Comparison of ENCODE assay signal across 1 cellular context in genomic region chr2:48545244-48545643, GRCh38.
TF ChIP-seq lines count a peak whose summit lies in the region.

No MANE protein-coding gene starts in this region.

TF ChIP-seq in K562, 482 proteins besides CTCF, POLR2A, EP300 and RAD21 (continues in another document):
- TF ChIP-seq NRF1 (conservative IDR thresholded peaks at IDR 0.05 in 1 of 2, IDR thresholded peaks at IDR 0.05 in 1 of 2), result peak; percentile 37 to 64; a peak in 3 of 4 replicates
- TF ChIP-seq, protein P1, sequence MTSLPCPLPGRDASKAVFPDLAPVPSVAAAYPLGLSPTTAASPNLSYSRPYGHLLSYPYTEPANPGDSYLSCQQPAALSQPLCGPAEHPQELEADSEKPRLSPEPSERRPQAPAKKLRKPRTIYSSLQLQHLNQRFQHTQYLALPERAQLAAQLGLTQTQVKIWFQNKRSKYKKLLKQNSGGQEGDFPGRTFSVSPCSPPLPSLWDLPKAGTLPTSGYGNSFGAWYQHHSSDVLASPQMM (CRISPR knock-in tag; IDR thresholded peaks at IDR 0.05), result no peak
- no peak for TF ChIP-seq ELF4 (CRISPR knock-in tag; IDR thresholded peaks at IDR 0.05)
- peak; percentile 85 for TF ChIP-seq CTCFL (IDR thresholded peaks at IDR 0.05; ENCODE audit: borderline replicate concordance, insufficient read depth, low read depth, low read length, poor library complexity, severe bottlenecking)
- TF ChIP-seq L3MBTL2 (IDR thresholded peaks at IDR 0.05), result peak; percentile 73
- TF ChIP-seq SMAD4 (CRISPR knock-in tag; conservative IDR thresholded peaks at IDR 0.05), result peak; percentile 80
- peak; percentile 33; the same call in 1 of the 2 replicates for TF ChIP-seq SMARCE1 (IDR thresholded peaks at IDR 0.05)
- no peak for TF ChIP-seq HDAC2 (IDR thresholded peaks at IDR 0.05)
- TF ChIP-seq ETV5 (CRISPR knock-in tag; IDR thresholded peaks at IDR 0.05; ENCODE audit: low read depth), result 0 out of 2 replicates have a peak, but pooled peaks have one; percentile 36
- TF ChIP-seq JUN (IDR thresholded peaks at IDR 0.05; ENCODE audit: borderline replicate concordance, low read depth, low read length), result 0 out of 2 replicates have a peak, but pooled peaks have one; percentile 36
- TF ChIP-seq JUN (CRISPR knock-in tag; IDR thresholded peaks at IDR 0.05; ENCODE audit: borderline replicate concordance), result no peak
- no peak for TF ChIP-seq XRCC4 (IDR thresholded peaks at IDR 0.05; ENCODE audit: extremely low read depth, insufficient read depth, insufficient read length)
- peak; percentile 52; the same call in 1 of the 2 replicates for TF ChIP-seq ZBTB7A (IDR thresholded peaks at IDR 0.05; ENCODE audit: borderline replicate concordance, control insufficient read depth, low read depth, low read length)
- peak in 1 of 2 experiments; percentile 72; a peak in 1 of 3 replicates for TF ChIP-seq CBX3 (IDR thresholded peaks at IDR 0.05; ENCODE audit: borderline replicate concordance in 1 of 2, low read length in 2 of 2)
- TF ChIP-seq JUND (IDR thresholded peaks at IDR 0.05; ENCODE audit: borderline replicate concordance, low read depth, low read length), result peak; percentile 58; the same call in 1 of the 2 replicates
- no peak; the same call in 2 of the 3 replicates for TF ChIP-seq JUND (tag; IDR thresholded peaks at IDR 0.05; ENCODE audit: borderline replicate concordance, low read depth, low read length)
- no peak for TF ChIP-seq AFF4 (CRISPR knock-in tag; IDR thresholded peaks at IDR 0.05)
- TF ChIP-seq CBFB (CRISPR knock-in tag; IDR thresholded peaks at IDR 0.05), result no peak
- TF ChIP-seq, protein P2, sequence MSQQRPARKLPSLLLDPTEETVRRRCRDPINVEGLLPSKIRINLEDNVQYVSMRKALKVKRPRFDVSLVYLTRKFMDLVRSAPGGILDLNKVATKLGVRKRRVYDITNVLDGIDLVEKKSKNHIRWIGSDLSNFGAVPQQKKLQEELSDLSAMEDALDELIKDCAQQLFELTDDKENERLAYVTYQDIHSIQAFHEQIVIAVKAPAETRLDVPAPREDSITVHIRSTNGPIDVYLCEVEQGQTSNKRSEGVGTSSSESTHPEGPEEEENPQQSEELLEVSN (IDR thresholded peaks at IDR 0.05; ENCODE audit: borderline replicate concordance in 1 of 2, extremely low read depth in 1 of 2, insufficient read depth in 1 of 2, insufficient read length in 1 of 2, low read depth in 1 of 2, low read length in 1 of 2, poor library complexity in 1 of 2, severe bottlenecking in 1 of 2), result peak; percentile 47 to 79
- TF ChIP-seq EP400 (IDR thresholded peaks at IDR 0.05), result peak; percentile 40; the same call in 1 of the 2 replicates
- TF ChIP-seq EHMT2 (IDR thresholded peaks at IDR 0.05), result peak; percentile 47; the same call in 1 of the 2 replicates
- TF ChIP-seq MGA (IDR thresholded peaks at IDR 0.05), result peak; percentile 79
- TF ChIP-seq, protein P3, sequence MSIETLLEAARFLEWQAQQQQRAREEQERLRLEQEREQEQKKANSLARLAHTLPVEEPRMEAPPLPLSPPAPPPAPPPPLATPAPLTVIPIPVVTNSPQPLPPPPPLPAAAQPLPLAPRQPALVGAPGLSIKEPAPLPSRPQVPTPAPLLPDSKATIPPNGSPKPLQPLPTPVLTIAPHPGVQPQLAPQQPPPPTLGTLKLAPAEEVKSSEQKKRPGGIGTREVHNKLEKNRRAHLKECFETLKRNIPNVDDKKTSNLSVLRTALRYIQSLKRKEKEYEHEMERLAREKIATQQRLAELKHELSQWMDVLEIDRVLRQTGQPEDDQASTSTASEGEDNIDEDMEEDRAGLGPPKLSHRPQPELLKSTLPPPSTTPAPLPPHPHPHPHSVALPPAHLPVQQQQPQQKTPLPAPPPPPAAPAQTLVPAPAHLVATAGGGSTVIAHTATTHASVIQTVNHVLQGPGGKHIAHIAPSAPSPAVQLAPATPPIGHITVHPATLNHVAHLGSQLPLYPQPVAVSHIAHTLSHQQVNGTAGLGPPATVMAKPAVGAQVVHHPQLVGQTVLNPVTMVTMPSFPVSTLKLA (conservative IDR thresholded peaks at IDR 0.05), result peak in 1 of 2 experiments; percentile 49; a peak in 1 of 4 replicates
- peak in 1 of 2 experiments; percentile 46; a peak in 1 of 4 replicates for TF ChIP-seq RCOR1 (IDR thresholded peaks at IDR 0.05; ENCODE audit: borderline replicate concordance in 1 of 2, low read depth in 2 of 2, low read length in 2 of 2)
- TF ChIP-seq ZNF408 (CRISPR knock-in tag; IDR thresholded peaks at IDR 0.05; ENCODE audit: low read depth), result no peak
- 0 out of 2 replicates have a peak, but pooled peaks have one; percentile 48 for TF ChIP-seq KLF16 (IDR thresholded peaks at IDR 0.05)
- 0 out of 2 replicates have a peak, but pooled peaks have one; percentile 44 for TF ChIP-seq ZKSCAN1 (IDR thresholded peaks at IDR 0.05; ENCODE audit: low read depth, low read length)
- TF ChIP-seq UBTF (IDR thresholded peaks at IDR 0.05; ENCODE audit: borderline replicate concordance in 1 of 2, low read depth in 2 of 2, low read length in 2 of 2), result 0 out of 4 replicates have a peak, but pooled peaks of 1 of the 2 experiments have one; percentile 34
- peak; percentile 21 to 91 (median 58) for TF ChIP-seq YY1 (IDR thresholded peaks at IDR 0.05; ENCODE audit: borderline replicate concordance in 1 of 3, control insufficient read depth in 1 of 3, extremely low read depth in 1 of 3, insufficient read depth in 3 of 3, insufficient read length in 1 of 3, insufficient replicate concordance in 2 of 3, low read depth in 1 of 3, low read length in 2 of 3)
- peak; percentile 34 for TF ChIP-seq BHLHE40 (IDR thresholded peaks at IDR 0.05; ENCODE audit: low read length)
- peak; percentile 39; the same call in 1 of the 2 replicates for TF ChIP-seq TEAD4 (IDR thresholded peaks at IDR 0.05; ENCODE audit: low read length)
- TF ChIP-seq TEAD4 (CRISPR knock-in tag; IDR thresholded peaks at IDR 0.05; ENCODE audit: borderline replicate concordance), result no peak
